In the genomic region with DNA sequence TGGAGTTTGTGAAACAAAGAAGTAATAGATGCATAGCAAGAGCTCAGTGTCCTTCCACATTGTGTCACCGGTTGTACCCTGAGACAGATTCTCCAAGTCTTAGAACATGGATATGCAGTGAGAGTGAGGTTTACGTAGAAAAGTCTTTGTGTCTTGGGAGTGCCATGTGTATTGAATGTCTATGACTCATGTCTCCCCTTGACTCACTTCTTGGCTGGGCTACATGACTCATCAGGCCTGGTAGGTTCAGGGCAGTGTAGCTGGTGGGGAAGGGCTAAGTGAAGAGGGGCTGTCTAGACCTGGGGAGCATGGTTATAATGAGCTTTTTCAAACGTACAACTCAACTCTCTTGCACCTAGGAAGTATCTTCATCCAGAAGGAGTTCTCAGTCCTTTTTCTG, we compare ENCODE assay signal across 8 cellular contexts.
DNase-seq lines count a peak whose midpoint lies in the region; ATAC-seq lines count a peak whose summit lies in the region.

No MANE protein-coding gene starts in this region.

- H3K4me1 Mint-ChIP-seq in effector memory CD8-positive, alpha-beta T cell (ENCODE audit: low read depth in 2 of 2), result peaks cover 10 to 12% of the 10 kb centered on the region in 2 donors

- no peaks in the 10 kb centered on the region for H3K36me3 Mint-ChIP-seq in effector memory CD8-positive, alpha-beta T cell (ENCODE audit: insufficient read depth)

- peak; percentile 56 for ATAC-seq in HG02798 (IDR thresholded peaks at IDR 0.05; ENCODE audit: poor library complexity, unreplicated experiment)
- ATAC-seq in activated CD4-positive, CD25-positive, alpha-beta regulatory T cell treated with anti-CD3 and anti-CD28 coated beads, Interleukin-2, amount 50 U/mL, for 24 hours, result peak; percentile 95 to 98
- peak; percentile 39 for ATAC-seq in effector memory CD8-positive, alpha-beta T cell (replicated peaks)
- no peak for ATAC-seq in GM21381 (IDR thresholded peaks at IDR 0.05; ENCODE audit: unreplicated experiment)

- H3K4me3 Mint-ChIP-seq in effector memory CD8-positive, alpha-beta T cell, result no peak overlapping the region

- no peaks in the 10 kb centered on the region for H3K9me3 Mint-ChIP-seq in effector memory CD8-positive, alpha-beta T cell

- H3K27ac Mint-ChIP-seq in effector memory CD8-positive, alpha-beta T cell, result no peak overlapping the region

- peak; percentile 84 for DNase-seq in AG20443 (ENCODE audit: low spot score)
- no peak for DNase-seq in effector memory CD8-positive, alpha-beta T cell
- DNase-seq in stimulated activated CD4-positive, alpha-beta T cell treated with anti-CD3 and anti-CD28 coated beads, Interleukin-15, amount 100 ng/mL, for 48 hours (ENCODE audit: low read depth in 2 of 2), result peak; percentile 42 to 48
- no peak for DNase-seq in OCI-M2 (lab: John Stamatoyannopoulos, UW; ENCODE audit: unreplicated experiment)
- DNase-seq in NAMALWA (ENCODE audit: low spot score), result no peak

- H3K27me3 Mint-ChIP-seq in effector memory CD8-positive, alpha-beta T cell, result no peaks in the 10 kb centered on the region

Comparison
In these comparisons a context has a peak if more than half of its experiments do, and no peak if none do; other contexts are left out.
1. DNase-seq: peak in AG20443 (single experiment) and stimulated activated CD4-positive, alpha-beta T cell treated with anti-CD3 and anti-CD28 coated beads, Interleukin-15, amount 100 ng/mL, for 48 hours (2 of 2); none in effector memory CD8-positive, alpha-beta T cell (0 of 3), OCI-M2 (single experiment) and NAMALWA (single experiment).